2 cellular contexts compared by ENCODE assay signal in the genomic region with DNA sequence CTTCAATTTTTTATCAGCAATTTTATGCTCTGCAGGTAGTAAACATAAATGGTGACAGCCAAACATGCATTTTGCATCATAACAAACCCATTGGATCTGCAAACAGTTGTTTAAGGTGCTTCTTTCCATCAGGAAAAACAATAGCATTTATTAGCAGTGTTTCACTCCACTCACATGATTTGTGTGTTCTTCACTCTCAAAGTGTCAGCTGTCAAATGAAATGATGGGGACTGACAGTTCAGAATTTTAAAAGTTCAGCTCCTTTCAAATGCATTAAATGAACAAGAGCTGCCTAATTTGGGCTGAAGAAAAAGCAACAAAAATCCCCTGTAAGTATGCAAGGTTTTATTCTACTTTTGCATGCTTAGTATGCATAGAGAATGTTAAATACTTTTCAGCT.
TF ChIP-seq lines count a peak whose summit lies in the region.

No MANE protein-coding gene starts in this region.

TF ChIP-seq in IMR-90, 13 proteins besides CTCF, POLR2A, EP300 and RAD21 (continued from another document):
- TF ChIP-seq RFX5 (IDR thresholded peaks at IDR 0.05; ENCODE audit: low read depth, low read length) (no peak), CHD1 (IDR thresholded peaks at IDR 0.05; ENCODE audit: low read depth, low read length) (no peak), FOS (IDR thresholded peaks at IDR 0.05; ENCODE audit: low read depth, low read length) (no peak), RCOR1 (IDR thresholded peaks at IDR 0.05; ENCODE audit: insufficient replicate concordance, low read length) (no peak), SMC3 (IDR thresholded peaks at IDR 0.05; ENCODE audit: low read depth, low read length) (no peak), BHLHE40 (IDR thresholded peaks at IDR 0.05; ENCODE audit: low read depth, low read length) (no peak), CEBPB (IDR thresholded peaks at IDR 0.05; ENCODE audit: low read depth, low read length) (no peak), MAFK (IDR thresholded peaks at IDR 0.05; ENCODE audit: low read depth, low read length) (no peak), MXI1 (IDR thresholded peaks at IDR 0.05; ENCODE audit: borderline replicate concordance, low read depth, low read length) (no peak)
- TF ChIP-seq, protein P1, sequence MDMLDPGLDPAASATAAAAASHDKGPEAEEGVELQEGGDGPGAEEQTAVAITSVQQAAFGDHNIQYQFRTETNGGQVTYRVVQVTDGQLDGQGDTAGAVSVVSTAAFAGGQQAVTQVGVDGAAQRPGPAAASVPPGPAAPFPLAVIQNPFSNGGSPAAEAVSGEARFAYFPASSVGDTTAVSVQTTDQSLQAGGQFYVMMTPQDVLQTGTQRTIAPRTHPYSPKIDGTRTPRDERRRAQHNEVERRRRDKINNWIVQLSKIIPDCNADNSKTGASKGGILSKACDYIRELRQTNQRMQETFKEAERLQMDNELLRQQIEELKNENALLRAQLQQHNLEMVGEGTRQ (IDR thresholded peaks at IDR 0.05; ENCODE audit: low read depth, low read length), result no peak
TF ChIP-seq in IMR-90: peak in this region for 0.

TF ChIP-seq in SK-N-SH treated with all-trans-retinoic acid at 6 μM for 48 hours, 23 proteins besides CTCF, POLR2A, EP300 and RAD21 (continued from another document):
- TF ChIP-seq RARB (CRISPR knock-in tag; IDR thresholded peaks at IDR 0.05), result no peak
- TF ChIP-seq ZNF8 (CRISPR knock-in tag; IDR thresholded peaks at IDR 0.05), result no peak
- no peak for TF ChIP-seq PPARA (CRISPR knock-in tag; IDR thresholded peaks at IDR 0.05; ENCODE audit: borderline replicate concordance)
- TF ChIP-seq ESRRG (CRISPR knock-in tag; IDR thresholded peaks at IDR 0.05), result no peak
- TF ChIP-seq, protein P2, sequence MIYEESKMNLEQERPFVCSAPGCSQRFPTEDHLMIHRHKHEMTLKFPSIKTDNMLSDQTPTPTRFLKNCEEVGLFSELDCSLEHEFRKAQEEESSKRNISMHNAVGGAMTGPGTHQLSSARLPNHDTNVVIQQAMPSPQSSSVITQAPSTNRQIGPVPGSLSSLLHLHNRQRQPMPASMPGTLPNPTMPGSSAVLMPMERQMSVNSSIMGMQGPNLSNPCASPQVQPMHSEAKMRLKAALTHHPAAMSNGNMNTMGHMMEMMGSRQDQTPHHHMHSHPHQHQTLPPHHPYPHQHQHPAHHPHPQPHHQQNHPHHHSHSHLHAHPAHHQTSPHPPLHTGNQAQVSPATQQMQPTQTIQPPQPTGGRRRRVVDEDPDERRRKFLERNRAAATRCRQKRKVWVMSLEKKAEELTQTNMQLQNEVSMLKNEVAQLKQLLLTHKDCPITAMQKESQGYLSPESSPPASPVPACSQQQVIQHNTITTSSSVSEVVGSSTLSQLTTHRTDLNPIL (CRISPR knock-in tag; IDR thresholded peaks at IDR 0.05; ENCODE audit: low read depth), result no peak
- no peak for TF ChIP-seq CSRNP3 (CRISPR knock-in tag; IDR thresholded peaks at IDR 0.05)
- no peak for TF ChIP-seq BACH2 (CRISPR knock-in tag; IDR thresholded peaks at IDR 0.05; ENCODE audit: borderline replicate concordance)
TF ChIP-seq in SK-N-SH treated with all-trans-retinoic acid at 6 μM for 48 hours: peak in this region for 0.
